1 cellular context compared by ENCODE assay signal in genomic region chr6:5179917-5180316, GRCh38.
TF ChIP-seq lines count a peak whose summit lies in the region.

No MANE protein-coding gene starts in this region.

TF ChIP-seq in HEK293, 187 proteins besides CTCF, POLR2A, EP300 and RAD21 (continued from another document):
- TF ChIP-seq PRDM6 (tag by site-specific recombination; IDR thresholded peaks at IDR 0.05): no peak
- TF ChIP-seq ZNF362 (tag by site-specific recombination; IDR thresholded peaks at IDR 0.05): no peak
- no peak for TF ChIP-seq IKZF3 (tag by site-specific recombination; IDR thresholded peaks at IDR 0.05)
- no peak for TF ChIP-seq ZNF449 (tag by site-specific recombination; IDR thresholded peaks at IDR 0.05)
- no peak for TF ChIP-seq ZNF202 (tag by site-specific recombination; IDR thresholded peaks at IDR 0.05; ENCODE audit: borderline replicate concordance)
- TF ChIP-seq SCRT1 (tag by site-specific recombination; IDR thresholded peaks at IDR 0.05; ENCODE audit: borderline replicate concordance): 0 out of 2 replicates have a peak, but pooled peaks have one; percentile 14
- TF ChIP-seq SCRT2 (tag by site-specific recombination; IDR thresholded peaks at IDR 0.05): 0 out of 2 replicates have a peak, but pooled peaks have one; percentile 10
- no peak for TF ChIP-seq ZXDB (tag by site-specific recombination; IDR thresholded peaks at IDR 0.05)
- TF ChIP-seq ZNF785 (tag by site-specific recombination; IDR thresholded peaks at IDR 0.05): no peak
